Comparison of ENCODE assay signal across 29 cellular contexts in the genomic region with DNA sequence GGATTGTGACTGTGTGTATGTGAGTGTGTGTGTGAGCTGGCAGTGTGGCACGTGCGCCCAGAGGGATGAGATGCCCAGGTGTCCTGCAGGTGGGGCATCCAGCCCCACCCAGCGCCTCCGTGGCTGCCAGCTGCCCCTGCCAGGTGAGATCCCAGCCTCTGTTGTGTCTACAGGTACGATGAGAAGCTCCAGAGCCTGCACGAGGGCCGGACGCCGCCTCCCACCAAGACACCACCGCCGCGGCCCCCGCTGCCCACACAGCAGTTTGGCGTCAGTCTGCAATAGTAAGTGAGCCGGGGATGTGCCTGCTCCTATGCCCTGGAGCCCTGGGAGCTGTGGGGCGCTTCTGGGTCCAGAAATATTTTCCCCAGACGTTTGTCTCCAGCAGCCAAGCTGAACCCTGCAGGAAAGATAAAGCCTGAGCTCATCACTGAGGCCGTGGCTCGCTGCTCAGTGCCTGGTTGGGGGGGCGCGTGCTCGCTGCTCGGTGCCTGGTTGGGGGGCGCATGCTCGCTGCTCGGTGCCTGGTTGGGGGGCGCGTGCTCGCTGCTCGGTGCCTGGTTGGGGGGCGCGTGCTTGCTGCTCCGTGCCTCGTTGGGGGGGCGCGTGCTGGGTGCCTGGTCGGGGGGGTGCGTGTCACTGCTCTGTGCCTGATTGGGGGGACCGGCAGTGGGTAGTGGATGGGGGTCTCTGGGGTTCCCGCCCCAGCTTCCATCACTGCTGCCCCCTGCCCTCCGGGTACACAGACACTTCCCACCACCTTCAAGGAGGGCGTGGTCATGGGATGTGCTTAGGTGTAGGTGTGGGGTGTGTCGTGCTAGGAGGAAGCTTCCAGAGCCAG.
"Had no signal": no experiment of that assay in that cellular context is flagged by ENCODE, and none has a peak within 500 bp of the region (broad histone marks: within the 10 kb centered on the region; RNA-seq: fewer than 3 reads in every experiment).

No MANE protein-coding gene starts in this region.

- ATAC-seq: activated T-helper 17 cell treated with anti-CD3 and anti-CD28 coated beads, Interleukin-2, amount 50 U/mL, for 72 hours; Panc1; T-cell had no signal

- H3K4me1 ChIP-seq: adrenal gland, breast epithelium had no signal

- H3K36me3 ChIP-seq: adrenal gland, breast epithelium had no signal

- H3K9me3 ChIP-seq: adrenal gland, breast epithelium had no signal

- H3K27me3 ChIP-seq: adrenal gland, breast epithelium had no signal

- H3K4me3 ChIP-seq: adrenal gland, breast epithelium had no signal

- DNase-seq: activated CD4-positive, alpha-beta memory T cell treated with anti-CD3 and anti-CD28 coated beads for 36 hours; activated CD4-positive, alpha-beta T cell treated with anti-CD3 and anti-CD28 coated beads, Interleukin-2, amount 10 ng/mL, durations not matched to agents 7 days and 5 days; activated CD4-positive, CD25-positive, alpha-beta regulatory T cell; activated CD8-positive, alpha-beta memory T cell treated with anti-CD3 and anti-CD28 coated beads for 24 hours; activated gamma-delta T cell; activated naive CD4-positive, alpha-beta T cell treated with anti-CD3 and anti-CD28 coated beads for 36 hours; activated naive CD8-positive, alpha-beta T cell treated with anti-CD3 and anti-CD28 coated beads, Interleukin-2, amount 10 ng/mL, durations not matched to agents 7 days and 5 days; activated T-cell treated with anti-CD3 and anti-CD28 coated beads, Interleukin-2, amount 50 U/mL, for 48 hours; adrenal gland; anterior cingulate cortex; caudate nucleus; KBM-7; NCI-H1048; NCI-H146; NCI-H187 treated with DMSO at 0.1 percent for 48 hours; NCI-H2081 treated with DMSO at 0.1 percent for 48 hours; NCI-H446 treated with DMSO at 0.1 percent for 48 hours; NCI-H524 treated with DMSO at 0.1 percent for 48 hours; NK-92 treated with Interleukin-12 subunit alpha and Interleukin-12 subunit beta, amount 100 ng/mL, for 24 hours; OCI-M1; SHP77 treated with DMSO at 0.1 percent for 48 hours; T-cell; T-helper 2 cell; T1000 had no signal

- H3K27ac ChIP-seq: adrenal gland, breast epithelium, RWPE1, VCaP had no signal
